In the genomic region with DNA sequence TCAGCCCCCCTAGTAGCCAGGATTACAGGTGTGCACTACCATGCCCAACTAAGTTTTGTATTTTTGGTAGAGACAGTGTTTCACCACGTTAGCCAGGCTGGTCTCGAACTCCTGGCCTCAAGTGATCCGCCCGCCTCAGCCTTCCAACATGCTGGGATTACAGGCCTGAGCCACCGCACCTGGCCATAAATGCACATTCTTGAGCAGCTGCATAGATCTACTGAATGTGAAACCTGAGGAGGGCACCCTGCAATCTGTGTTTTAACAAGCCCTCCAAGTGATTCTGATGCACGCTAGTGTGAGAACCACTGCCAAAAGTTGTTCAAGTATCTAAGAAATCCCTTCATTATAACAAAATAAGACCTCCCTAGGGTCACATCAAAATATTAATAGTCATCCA, we compare ENCODE assay signal across 13 cellular contexts.
"Had no signal": no experiment of that assay in that cellular context is flagged by ENCODE, and none has a peak within 500 bp of the region (broad histone marks: within the 10 kb centered on the region; RNA-seq: fewer than 3 reads in every experiment).

No MANE protein-coding gene starts in this region.

- H3K36me3 ChIP-seq: sigmoid colon, suprapubic skin, upper lobe of left lung had no signal

- DNase-seq: activated B cell treated with CpG ODN at 0.5 μM for 24 hours; activated CD4-positive, alpha-beta T cell treated with anti-CD3 and anti-CD28 coated beads, Interleukin-2, amount 50 U/mL, for 1 hour; amniotic stem cell; effector memory CD4-positive, alpha-beta T cell; mesendoderm; sigmoid colon; stimulated activated CD4-positive, alpha-beta T cell treated with anti-CD3 and anti-CD28 coated beads, Interleukin-2, amount 100 ng/mL, for 24 hours; stimulated activated naive CD8-positive, alpha-beta T cell treated with anti-CD3 and anti-CD28 coated beads, Interleukin-15, Interleukin-2, amounts not matched to agents 100 U/mL and 50 U/mL, for 24 hours; upper lobe of left lung had no signal

- H3K4me3 Mint-ChIP-seq: activated B cell treated with CpG ODN at 0.5 μM for 24 hours, brain had no signal

- H3K4me3 ChIP-seq: sigmoid colon, suprapubic skin, upper lobe of left lung had no signal

- H3K4me1 ChIP-seq: sigmoid colon, suprapubic skin had no signal

- H3K9me3 Mint-ChIP-seq: activated B cell treated with CpG ODN at 0.5 μM for 24 hours; activated naive CD4-positive, alpha-beta T cell treated with anti-CD3 and anti-CD28 coated beads, Interleukin-2, amount 50 U/mL, for 72 hours; nephron had no signal

- H3K27ac ChIP-seq: sigmoid colon, suprapubic skin, upper lobe of left lung had no signal

- H3K27me3 ChIP-seq: sigmoid colon, suprapubic skin, upper lobe of left lung had no signal

- H3K27me3 Mint-ChIP-seq: activated B cell treated with CpG ODN at 0.5 μM for 24 hours, brain had no signal

- H3K36me3 Mint-ChIP-seq: activated naive CD4-positive, alpha-beta T cell treated with anti-CD3 and anti-CD28 coated beads, Interleukin-2, amount 50 U/mL, for 72 hours had no signal

- ATAC-seq: stimulated activated naive CD8-positive, alpha-beta T cell treated with anti-CD3 and anti-CD28 coated beads, Interleukin-15, Interleukin-2, amounts not matched to agents 100 U/mL and 50 U/mL, for 24 hours had no signal

- H3K27ac Mint-ChIP-seq: activated B cell treated with CpG ODN at 0.5 μM for 24 hours; activated naive CD4-positive, alpha-beta T cell treated with anti-CD3 and anti-CD28 coated beads, Interleukin-2, amount 50 U/mL, for 72 hours; brain; nephron had no signal

- H3K9me3 ChIP-seq: sigmoid colon, suprapubic skin, upper lobe of left lung had no signal

- H3K4me1 Mint-ChIP-seq: activated B cell treated with CpG ODN at 0.5 μM for 24 hours, nephron had no signal
